ENCODE assay signal across 28 cellular contexts in the genomic region with DNA sequence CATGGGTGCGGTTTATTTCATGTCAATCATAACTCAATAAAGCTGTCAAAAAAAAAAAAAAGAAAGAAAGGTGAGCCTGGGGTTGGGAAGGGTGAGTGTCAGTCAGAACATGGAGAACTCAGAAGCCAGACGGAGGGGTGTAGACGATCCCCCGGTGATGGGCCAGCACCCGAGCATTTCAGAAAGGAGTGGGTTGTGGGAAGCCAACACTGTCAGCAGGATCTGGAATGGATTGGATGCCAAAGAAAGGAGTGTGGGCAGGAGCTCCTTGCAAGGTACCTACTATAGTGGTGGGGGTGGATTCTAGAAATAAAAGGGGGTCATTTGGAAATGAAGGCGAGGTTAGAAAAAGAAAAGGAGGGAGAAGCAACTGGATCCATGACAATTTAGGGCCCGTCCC. TPM values are rescaled to one million over a fixed set of nuclear protein-coding genes. Genes with fewer than 3 reads are reported as not detected.
A peak's percentile ranks its signal among the peaks of the same experiment; 100 is the strongest.
DNase-seq lines count a peak whose midpoint lies in the region; ATAC-seq and TF ChIP-seq lines count a peak whose summit lies in the region.
"Had no signal": no experiment of that assay in that cellular context is flagged by ENCODE, and none has a peak within 500 bp of the region (broad histone marks: within the 10 kb centered on the region; RNA-seq: fewer than 3 reads in every experiment).

No MANE protein-coding gene starts in this region.

- no peak overlapping the region for H2BK12ac ChIP-seq in neuronal stem cell (ENCODE audit: low read length)

- H3K27me3 Mint-ChIP-seq in GM23338 (ENCODE audit: insufficient read depth, low read depth, poor library complexity) = peaks cover 8% of the 10 kb centered on the region
- no peaks in the 10 kb centered on the region for H3K27me3 Mint-ChIP-seq in activated B cell treated with CpG ODN at 0.5 μM for 24 hours

- no peak overlapping the region for H3K14ac ChIP-seq in neuronal stem cell (ENCODE audit: low read length)

- H2AFZ ChIP-seq in GM23338 = peak overlapping the region; percentile 92
- peak overlapping the region; percentile 73 for H2AFZ ChIP-seq in neuronal stem cell (ENCODE audit: low read length)

- H3K27ac Mint-ChIP-seq in GM23338 (no peak overlapping the region), activated B cell treated with CpG ODN at 0.5 μM for 24 hours (peak overlapping the region; percentile 93)
- H3K27ac Mint-ChIP-seq: activated naive CD4-positive, alpha-beta T cell treated with anti-CD3 and anti-CD28 coated beads for 36 hours; activated T-helper 1 cell treated with anti-CD3 and anti-CD28 coated beads, Interleukin-12 subunit alpha, Interleukin-12 subunit beta, Interleukin-2, Interleukin-4 antibody, amounts not matched to agents 30 ng/mL and 10 ng/mL and 1 ng/mL, durations not matched to agents 14 hours and 24 hours and 36 hours; HFFc6 had no signal

- no peak overlapping the region for H3K4me3 Mint-ChIP-seq in GM23338
- H3K4me3 Mint-ChIP-seq in activated B cell treated with CpG ODN at 0.5 μM for 24 hours = peak overlapping the region; percentile 78
- H3K4me3 Mint-ChIP-seq: activated naive CD4-positive, alpha-beta T cell treated with anti-CD3 and anti-CD28 coated beads for 36 hours; activated T-helper 1 cell treated with anti-CD3 and anti-CD28 coated beads, Interleukin-12 subunit alpha, Interleukin-12 subunit beta, Interleukin-2, Interleukin-4 antibody, amounts not matched to agents 30 ng/mL and 10 ng/mL and 1 ng/mL, durations not matched to agents 14 hours and 24 hours and 36 hours; effector memory CD8-positive, alpha-beta T cell; HFFc6; nephron had no signal

- H3K4me2 ChIP-seq in GM23338 (no peak overlapping the region), neuronal stem cell (ENCODE audit: insufficient read depth, low read length, poor library complexity, severe bottlenecking) (no peak overlapping the region)

- peaks cover 11% of the 10 kb centered on the region for H3K4me1 Mint-ChIP-seq in GM23338
- H3K4me1 Mint-ChIP-seq in activated B cell treated with CpG ODN at 0.5 μM for 24 hours = peaks cover 70% of the 10 kb centered on the region
- H3K4me1 Mint-ChIP-seq: nephron had no signal

- no peak overlapping the region for H3K4ac ChIP-seq in neuronal stem cell (ENCODE audit: low read length)

- H3K36me3 Mint-ChIP-seq in GM23338 (ENCODE audit: low read depth) (no peaks in the 10 kb centered on the region), activated B cell treated with CpG ODN at 0.5 μM for 24 hours (ENCODE audit: low read depth) (peaks cover 5% of the 10 kb centered on the region)

- no peak overlapping the region for H2AK5ac ChIP-seq in neuronal stem cell (ENCODE audit: low read depth, low read length)

- no peaks in the 10 kb centered on the region for H3K27me3 ChIP-seq in GM23338 (ENCODE audit: insufficient read depth)
- H3K27me3 ChIP-seq in neuronal stem cell (ENCODE audit: control insufficient read depth in 3 of 3, insufficient read depth in 3 of 3, low read depth in 1 of 3, low read length in 3 of 3) = no peaks in the 10 kb centered on the region
- H3K27me3 ChIP-seq: BE2C, heart left ventricle, ovary, vagina had no signal

- POLR2A ChIA-PET in activated B cell treated with CpG ODN at 0.5 μM for 24 hours (lab: Charles Lee) = interaction anchor here (0.5 to 3.8 kb wide), 17 partner anchors 12 to 256 kb away, joined by 3 to 37 read pairs (median 4); a partner anchor contains a TSS

- no peaks in the 10 kb centered on the region for H3K79me1 ChIP-seq in neuronal stem cell (ENCODE audit: low read depth, low read length)

- H3F3A ChIP-seq in GM23338 (replicated peaks; ENCODE audit: low read depth) = no peaks in the 10 kb centered on the region

- no peak overlapping the region for H4K91ac ChIP-seq in neuronal stem cell (ENCODE audit: low read depth, low read length, poor library complexity)

- DNase-seq in GM23338 (ENCODE audit: low spot score) = no peak
- no peak for DNase-seq in activated B cell treated with CpG ODN at 0.5 μM for 24 hours
- no peak for DNase-seq in neuronal stem cell (ENCODE audit: low spot score)
- no peak for DNase-seq in NCI-H524 (lab: John Stamatoyannopoulos, UW)
- no peak for DNase-seq in cerebellum (ENCODE audit: low spot score)
- no peak for DNase-seq in activated T-cell treated with anti-CD3 and anti-CD28 coated beads, Interleukin-2, amount 50 U/mL, for 48 hours
- DNase-seq: activated CD4-positive, alpha-beta T cell treated with anti-CD3 and anti-CD28 coated beads, Interleukin-2, amount 50 U/mL, for 4 hours; activated naive CD4-positive, alpha-beta T cell treated with anti-CD3 and anti-CD28 coated beads for 36 hours; BE2C; effector memory CD8-positive, alpha-beta T cell; erythroblast; heart left ventricle; HFFc6; NCI-H1092; NCI-H1694 treated with DMSO at 0.1 percent for 48 hours; NCI-H510A treated with DMSO at 0.1 percent for 48 hours; ovary; SIG-M5; T-helper 9 cell had no signal

- H3K4me3 ChIP-seq in GM23338 = no peak overlapping the region
- H3K4me3 ChIP-seq in neuronal stem cell (ENCODE audit: low read length in 2 of 2) = no peak overlapping the region
- H3K4me3 ChIP-seq: coronary artery, heart left ventricle, ovary, thoracic aorta, vagina had no signal

- WGBS in neuronal stem cell (ENCODE audit: extremely low coverage in 2 of 2, insufficient read length in 2 of 2, insufficient replicate concordance in 1 of 2), 2 donors = no CpG with 5 or more reads among the region's 7 CpGs

- no peaks in the 10 kb centered on the region for H3K9me3 ChIP-seq in neuronal stem cell (replicated peaks in 1 of 2; ENCODE audit: control insufficient read depth in 2 of 2, insufficient read depth in 1 of 2, low read depth in 1 of 2, low read length in 2 of 2)
- H3K9me3 ChIP-seq: BE2C, heart left ventricle, ovary, thoracic aorta, vagina had no signal

- CTCF ChIA-PET in activated B cell treated with CpG ODN at 0.5 μM for 24 hours (lab: Charles Lee) = interaction anchor here (1.1 to 2.6 kb wide), 6 partner anchors 43 to 185 kb away, joined by 3 to 11 read pairs (median 6); a partner anchor contains a TSS

- H3K9me3 Mint-ChIP-seq in GM23338 = no peaks in the 10 kb centered on the region
- H3K9me3 Mint-ChIP-seq in activated B cell treated with CpG ODN at 0.5 μM for 24 hours = no peaks in the 10 kb centered on the region
- H3K9me3 Mint-ChIP-seq: activated naive CD4-positive, alpha-beta T cell treated with anti-CD3 and anti-CD28 coated beads for 36 hours; activated T-helper 1 cell treated with anti-CD3 and anti-CD28 coated beads, Interleukin-12 subunit alpha, Interleukin-12 subunit beta, Interleukin-2, Interleukin-4 antibody, amounts not matched to agents 30 ng/mL and 10 ng/mL and 1 ng/mL, durations not matched to agents 14 hours and 24 hours and 36 hours; HFFc6; nephron had no signal

- H3K4me1 ChIP-seq in GM23338 (ENCODE audit: insufficient read depth) = peaks cover 4% of the 10 kb centered on the region; the same call in 1 of the 2 replicates
- H3K4me1 ChIP-seq in neuronal stem cell (ENCODE audit: control insufficient read depth in 2 of 2, insufficient read depth in 1 of 2, low read depth in 1 of 2, low read length in 2 of 2) = peaks cover 0 to 2% of the 10 kb centered on the region in 2 donors
- H3K4me1 ChIP-seq: BE2C, vagina had no signal

- ATAC-seq in GM23338 = no peak
- ATAC-seq in activated B cell treated with CpG ODN at 0.5 μM for 24 hours (ENCODE audit: low read depth) = no peak
- no peak for ATAC-seq in HG03439 (IDR thresholded peaks at IDR 0.05; ENCODE audit: unreplicated experiment)
- ATAC-seq: effector memory CD8-positive, alpha-beta T cell had no signal

- no peak overlapping the region for H3K23ac ChIP-seq in neuronal stem cell (ENCODE audit: low read depth, low read length, poor library complexity)

- no peak overlapping the region for H2BK5ac ChIP-seq in neuronal stem cell (ENCODE audit: low read length)

- no peak overlapping the region for H4K8ac ChIP-seq in neuronal stem cell (ENCODE audit: low read depth, low read length)

- H4K20me1 ChIP-seq in GM23338 (replicated peaks; ENCODE audit: insufficient read depth) = no peaks in the 10 kb centered on the region

- intact Hi-C loops in activated B cell treated with CpG ODN at 0.5 μM for 24 hours (cut with micrococcal nuclease) = loop anchor here (2.0 kb wide), 1 partner anchor 28 kb away; a partner anchor contains a TSS

- H3K18ac ChIP-seq in neuronal stem cell (ENCODE audit: low read length) = no peak overlapping the region

- H3K9ac ChIP-seq in neuronal stem cell (ENCODE audit: low read depth, low read length, poor library complexity) = no peak overlapping the region

- no peaks in the 10 kb centered on the region for H3K9me2 ChIP-seq in GM23338 (ENCODE audit: insufficient read depth)

- H2BK120ac ChIP-seq in neuronal stem cell (ENCODE audit: low read depth, low read length) = no peak overlapping the region

- no peaks in the 10 kb centered on the region for H3K79me2 ChIP-seq in GM23338 (replicated peaks; ENCODE audit: insufficient read depth)

- H3K27ac ChIP-seq in 22Rv1 (peak overlapping the region; percentile 47; the same call in 1 of the 2 replicates), GM23338 (ENCODE audit: low read depth) (no peak overlapping the region), neuronal stem cell (replicated peaks; ENCODE audit: low read length) (no peak overlapping the region)
- H3K27ac ChIP-seq: coronary artery, ovary, thoracic aorta, vagina had no signal

- H2BK15ac ChIP-seq in neuronal stem cell (ENCODE audit: low read length) = no peak overlapping the region

- no peak for TF ChIP-seq CTCF in 22Rv1 (IDR thresholded peaks at IDR 0.05)
- no peak for TF ChIP-seq CTCF in GM23338 (conservative IDR thresholded peaks at IDR 0.05; ENCODE audit: low read depth in 2 of 2)
- no peak for TF ChIP-seq CTCF in activated B cell treated with CpG ODN at 0.5 μM for 24 hours (IDR thresholded peaks at IDR 0.05)

- H3K36me3 ChIP-seq in GM23338 (ENCODE audit: insufficient read depth) (no peaks in the 10 kb centered on the region), neuronal stem cell (replicated peaks in 1 of 2; ENCODE audit: control insufficient read depth in 2 of 2, insufficient read depth in 2 of 2, low read length in 2 of 2) (no peaks in the 10 kb centered on the region)
- H3K36me3 ChIP-seq: BE2C, heart left ventricle, ovary, thoracic aorta, vagina had no signal

TF ChIP-seq in GM23338, 12 proteins besides CTCF, POLR2A, EP300 and RAD21 (continues in another document):
- TF ChIP-seq EZH2phosphoT487 (IDR thresholded peaks at IDR 0.05; ENCODE audit: unreplicated experiment) (no peak), CREB1 (CRISPR knock-in tag; IDR thresholded peaks at IDR 0.05; ENCODE audit: low read depth) (no peak), STAT1 (IDR thresholded peaks at IDR 0.05; ENCODE audit: unreplicated experiment) (no peak)

RNA-seq across cellular contexts. Expression of a gene that starts 19.8 kb away (rescaled TPM):
- not detected in 2 replicates for total RNA-seq in GM23338 (2014; rRNA removed; shearing (Covaris generic))
- polyA plus RNA-seq in GM23338 (2016; fragmentation: Nextera tagmentation; extraction: Ambion mirVana) = 0.24 and 0.36 TPM in 2 replicates
- total RNA-seq in activated B cell treated with CpG ODN at 0.5 μM for 24 hours (23.4 and 24.5 TPM in 2 replicates), cerebellum (0.54 TPM)
- polyA plus RNA-seq in neuronal stem cell (2013, experiment 1 of 2) = not detected
- not detected for polyA plus RNA-seq in neuronal stem cell (2013, experiment 2 of 2)
- total RNA-seq: A673; activated naive CD4-positive, alpha-beta T cell treated with anti-CD3 and anti-CD28 coated beads for 36 hours; activated T-helper 1 cell treated with anti-CD3 and anti-CD28 coated beads, Interleukin-12 subunit alpha, Interleukin-12 subunit beta, Interleukin-2, Interleukin-4 antibody, amounts not matched to agents 30 ng/mL and 10 ng/mL and 1 ng/mL, durations not matched to agents 14 hours and 24 hours and 36 hours; HFFc6; kidney epithelial cell had no signal

RNA-seq across cellular contexts. Expression of a gene that starts 27.7 kb away (rescaled TPM):
- 31.3 and 37.0 TPM in 2 replicates for total RNA-seq in GM23338 (2014; rRNA removed; shearing (Covaris generic))
- polyA plus RNA-seq in GM23338 (2016; fragmentation: Nextera tagmentation; extraction: Ambion mirVana) = 70.3 and 88.1 TPM in 2 replicates
- total RNA-seq in activated B cell treated with CpG ODN at 0.5 μM for 24 hours (63.5 and 67.5 TPM in 2 replicates), cerebellum (63.1 TPM)
- 38.8 TPM for polyA plus RNA-seq in neuronal stem cell (2013, experiment 1 of 2)
- polyA plus RNA-seq in neuronal stem cell (2013, experiment 2 of 2) = 37.9 TPM

Comparison
In these comparisons a context has a peak if more than half of its experiments do, and no peak if none do; other contexts are left out.
1. RNA of a gene that starts 19.8 kb away (total RNA-seq): 23.4 to 24.5 TPM in activated B cell treated with CpG ODN at 0.5 μM for 24 hours; 0.54 TPM in cerebellum (single experiment) and not detected in GM23338; every median in the first group is over 10 times any median in the second.